Comparison of ENCODE assay signal across 9 cellular contexts in genomic region chr3:45644467-45645201, GRCh38. TPM values are rescaled to one million over a fixed set of nuclear protein-coding genes. Genes with fewer than 3 reads are reported as not detected.
A peak's percentile ranks its signal among the peaks of the same experiment; 100 is the strongest.
DNase-seq lines count a peak whose midpoint lies in the region; TF ChIP-seq lines count a peak whose summit lies in the region.
"Had no signal": no experiment of that assay in that cellular context is flagged by ENCODE, and none has a peak within 500 bp of the region (broad histone marks: within the 10 kb centered on the region; RNA-seq: fewer than 3 reads in every experiment).

No MANE protein-coding gene starts in this region.

- no peak for TF ChIP-seq CTCF in choroid plexus epithelial cell (conservative IDR thresholded peaks at IDR 0.05; ENCODE audit: low read depth, low read length)

- H3K27ac ChIP-seq in muscle layer of duodenum (ENCODE audit: low read length) = peak overlapping the region; percentile 45

- H3K4me3 ChIP-seq in choroid plexus epithelial cell (ENCODE audit: low read depth, low read length) = no peak overlapping the region
- no peak overlapping the region for H3K4me3 ChIP-seq in muscle layer of duodenum (ENCODE audit: low read depth in 1 of 2, low read length in 2 of 2)

- H3K4me3 Mint-ChIP-seq in IgD-negative memory B cell = no peak overlapping the region

- peak overlapping the region in 2 of 3 donors; percentile 39 to 62 for H3K27ac Mint-ChIP-seq in IgD-negative memory B cell

- DNase-seq in AG20443 (ENCODE audit: low spot score) = peak; percentile 72
- peak; percentile 87 for DNase-seq in choroid plexus epithelial cell (ENCODE audit: low read depth)
- no peak for DNase-seq in NCI-H187 treated with DMSO at 0.1 percent for 48 hours (lab: John Stamatoyannopoulos, UW)
- DNase-seq in midbrain (lab: John Stamatoyannopoulos, UW) = no peak
- no peak for DNase-seq in activated effector memory CD4-positive, alpha-beta T cell treated with Interleukin-2 at 50 U/mL for 16 hours
- no peak for DNase-seq in middle frontal gyrus (ENCODE audit: extremely low spot score, low spot score)
- DNase-seq: activated effector memory CD4-positive, alpha-beta T cell treated with anti-CD3 and anti-CD28 coated beads, Interleukin-2, amount 50 U/mL, for 16 hours had no signal

- peaks cover 7% of the 10 kb centered on the region for H3K36me3 Mint-ChIP-seq in IgD-negative memory B cell

- H3K4me1 Mint-ChIP-seq in IgD-negative memory B cell = peaks cover 13 to 28% (median 18%) of the 10 kb centered on the region in 3 donors

- H3K4me1 ChIP-seq in muscle layer of duodenum (ENCODE audit: control insufficient read depth in 1 of 2, insufficient read depth in 2 of 2, low read length in 2 of 2) = peaks cover 5 to 20% of the 10 kb centered on the region in 2 donors

- peaks cover 0 to 6% of the 10 kb centered on the region in 2 donors for H3K36me3 ChIP-seq in muscle layer of duodenum (ENCODE audit: control insufficient read depth in 1 of 2, insufficient read depth in 2 of 2, low read length in 2 of 2)

- no peaks in the 10 kb centered on the region for H3K9me3 ChIP-seq in muscle layer of duodenum (ENCODE audit: control insufficient read depth in 1 of 2, low read length in 2 of 2)

- peaks cover 0 to 7% (median 0%) of the 10 kb centered on the region in 3 donors for H3K9me3 Mint-ChIP-seq in IgD-negative memory B cell

- no peaks in the 10 kb centered on the region for H3K27me3 Mint-ChIP-seq in IgD-negative memory B cell

- H3K27me3 ChIP-seq in muscle layer of duodenum (ENCODE audit: low read depth, low read length) = no peaks in the 10 kb centered on the region

RNA-seq across cellular contexts. Expression of gene SACM1L, which starts 44.6 kb away (rescaled TPM):
- polyA plus RNA-seq in IgD-negative memory B cell = 14.9 TPM

RNA-seq across cellular contexts. Expression of gene LIMD1, which starts 50.1 kb away (rescaled TPM):
- polyA plus RNA-seq in IgD-negative memory B cell = 23.0 TPM

Comparison
In these comparisons a context has a peak if more than half of its experiments do, and no peak if none do; other contexts are left out.
1. DNase-seq: peak in AG20443 (single experiment) and choroid plexus epithelial cell (single experiment); none in NCI-H187 treated with DMSO at 0.1 percent for 48 hours (single experiment), midbrain (single experiment), activated effector memory CD4-positive, alpha-beta T cell treated with Interleukin-2 at 50 U/mL for 16 hours (single experiment) and middle frontal gyrus (single experiment).